ENCODE assay signal across 1 cellular context in the genomic region with DNA sequence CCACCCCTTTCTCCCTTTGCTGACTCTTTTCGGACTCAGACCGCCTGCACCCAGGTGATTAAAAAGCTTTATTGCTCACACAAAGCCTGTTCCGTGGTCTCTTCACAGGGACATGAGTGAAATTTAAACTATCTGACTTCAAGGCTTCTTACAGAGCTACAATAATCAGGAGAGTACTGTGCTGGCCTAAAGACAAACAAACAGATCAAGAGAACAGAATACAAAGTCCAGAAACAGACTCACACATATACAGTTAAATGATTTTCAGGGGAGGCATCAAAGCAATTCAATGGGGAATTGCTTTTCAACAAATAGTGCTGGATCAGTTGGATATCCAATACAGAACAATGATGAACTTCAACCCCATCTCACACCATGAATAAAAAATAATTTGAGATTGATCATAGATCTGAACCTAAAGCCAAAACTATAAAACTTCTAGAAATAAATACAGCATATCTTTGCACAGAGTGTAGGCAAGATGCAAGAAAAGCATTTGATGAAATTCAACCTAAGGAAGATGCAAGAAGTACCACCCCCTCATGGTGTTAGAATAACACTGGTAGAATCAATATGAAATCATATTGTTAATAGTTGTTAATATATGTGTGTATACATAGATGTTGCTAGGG.
TF ChIP-seq lines count a peak whose summit lies in the region.

No MANE protein-coding gene starts in this region.

TF ChIP-seq in HepG2, 621 proteins besides CTCF, POLR2A, EP300 and RAD21 (continued from another document):
- TF ChIP-seq, protein P1, sequence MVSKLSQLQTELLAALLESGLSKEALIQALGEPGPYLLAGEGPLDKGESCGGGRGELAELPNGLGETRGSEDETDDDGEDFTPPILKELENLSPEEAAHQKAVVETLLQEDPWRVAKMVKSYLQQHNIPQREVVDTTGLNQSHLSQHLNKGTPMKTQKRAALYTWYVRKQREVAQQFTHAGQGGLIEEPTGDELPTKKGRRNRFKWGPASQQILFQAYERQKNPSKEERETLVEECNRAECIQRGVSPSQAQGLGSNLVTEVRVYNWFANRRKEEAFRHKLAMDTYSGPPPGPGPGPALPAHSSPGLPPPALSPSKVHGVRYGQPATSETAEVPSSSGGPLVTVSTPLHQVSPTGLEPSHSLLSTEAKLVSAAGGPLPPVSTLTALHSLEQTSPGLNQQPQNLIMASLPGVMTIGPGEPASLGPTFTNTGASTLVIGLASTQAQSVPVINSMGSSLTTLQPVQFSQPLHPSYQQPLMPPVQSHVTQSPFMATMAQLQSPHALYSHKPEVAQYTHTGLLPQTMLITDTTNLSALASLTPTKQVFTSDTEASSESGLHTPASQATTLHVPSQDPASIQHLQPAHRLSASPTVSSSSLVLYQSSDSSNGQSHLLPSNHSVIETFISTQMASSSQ (IDR thresholded peaks at IDR 0.05; ENCODE audit: low read depth): 0 out of 2 replicates have a peak, but pooled peaks have one; percentile 25
- TF ChIP-seq, protein P1 (CRISPR knock-in tag; IDR thresholded peaks at IDR 0.05; ENCODE audit: borderline replicate concordance): no peak
- peak; percentile 33; the same call in 1 of the 2 replicates for TF ChIP-seq HDAC2 (CRISPR knock-in tag; IDR thresholded peaks at IDR 0.05)
- TF ChIP-seq EHMT2 (IDR thresholded peaks at IDR 0.05; ENCODE audit: borderline replicate concordance, low read depth, low read length): peak; percentile 41; the same call in 1 of the 2 replicates
- no peak for TF ChIP-seq ZNF607 (CRISPR knock-in tag; IDR thresholded peaks at IDR 0.05; ENCODE audit: borderline replicate concordance)
- TF ChIP-seq RAD51 (IDR thresholded peaks at IDR 0.05; ENCODE audit: borderline replicate concordance): no peak
- TF ChIP-seq MIXL1 (CRISPR knock-in tag; IDR thresholded peaks at IDR 0.05): no peak
- TF ChIP-seq HDAC1 (CRISPR knock-in tag; IDR thresholded peaks at IDR 0.05): peak; percentile 24; the same call in 1 of the 2 replicates
- no peak for TF ChIP-seq ZNF883 (CRISPR knock-in tag; IDR thresholded peaks at IDR 0.05; ENCODE audit: not compliant biosample characterization)
- no peak for TF ChIP-seq ARID2 (CRISPR knock-in tag; IDR thresholded peaks at IDR 0.05; ENCODE audit: borderline replicate concordance)
- no peak; the same call in 1 of the 2 replicates for TF ChIP-seq PITX1 (CRISPR knock-in tag; IDR thresholded peaks at IDR 0.05)
- TF ChIP-seq CHD2 (IDR thresholded peaks at IDR 0.05; ENCODE audit: low read depth, low read length): no peak
- no peak for TF ChIP-seq JUNB (CRISPR knock-in tag; IDR thresholded peaks at IDR 0.05; ENCODE audit: borderline replicate concordance)
- TF ChIP-seq ZBTB3 (CRISPR knock-in tag; IDR thresholded peaks at IDR 0.05; ENCODE audit: borderline replicate concordance, low read depth): no peak
- TF ChIP-seq TBX2 (CRISPR knock-in tag; IDR thresholded peaks at IDR 0.05; ENCODE audit: borderline replicate concordance): peak; percentile 62; the same call in 1 of the 2 replicates
